ENCODE assay signal across 19 cellular contexts in genomic region chr5:172168311-172168710, GRCh38. TPM values are rescaled to one million over a fixed set of nuclear protein-coding genes. Genes with fewer than 3 reads are reported as not detected.
A peak's percentile ranks its signal among the peaks of the same experiment; 100 is the strongest.
DNase-seq lines count a peak whose midpoint lies in the region; ATAC-seq and TF ChIP-seq lines count a peak whose summit lies in the region.
"Had no signal": no experiment of that assay in that cellular context is flagged by ENCODE, and none has a peak within 500 bp of the region (broad histone marks: within the 10 kb centered on the region; RNA-seq: fewer than 3 reads in every experiment).

No MANE protein-coding gene starts in this region.

- H3K4me1 Mint-ChIP-seq in CD8-positive, alpha-beta T cell (ENCODE audit: low read depth), result peaks cover 80% of the 10 kb centered on the region
- H3K4me1 Mint-ChIP-seq in activated CD8-positive, alpha-beta T cell treated with anti-CD3 and anti-CD28 coated beads for 36 hours (ENCODE audit: low read depth), result peaks cover 75% of the 10 kb centered on the region
- H3K4me1 Mint-ChIP-seq in immature natural killer cell (peaks cover 97 to 100% of the 10 kb centered on the region in 2 donors), progenitor cell of endocrine pancreas (ENCODE audit: low read depth) (peaks cover 7% of the 10 kb centered on the region)

- intact Hi-C loops in CD8-positive, alpha-beta T cell (cut with DNase I, micrococcal nuclease), result no loop called here
- intact Hi-C loops in activated CD8-positive, alpha-beta T cell treated with anti-CD3 and anti-CD28 coated beads for 36 hours (cut with micrococcal nuclease), result no loop called here

- no peak for DNase-seq in CD8-positive, alpha-beta T cell
- no peak for DNase-seq in activated CD8-positive, alpha-beta T cell treated with anti-CD3 and anti-CD28 coated beads for 36 hours
- DNase-seq in immature natural killer cell (no peak), progenitor cell of endocrine pancreas (ENCODE audit: low spot score, unreplicated experiment) (no peak), DMS53 treated with DMSO at 0.1 percent for 48 hours (lab: John Stamatoyannopoulos, UW; ENCODE audit: unreplicated experiment) (no peak)
- DNase-seq: activated CD4-positive, CD25-positive, alpha-beta regulatory T cell; cerebellar nuclear complex; MG63; NCI-H2029 treated with DMSO at 0.1 percent for 48 hours; NCI-H526 treated with DMSO at 0.1 percent for 48 hours; stimulated activated naive CD4-positive, alpha-beta T cell; SW 1271 had no signal

- no peaks in the 10 kb centered on the region for H3K9me3 Mint-ChIP-seq in CD8-positive, alpha-beta T cell
- no peaks in the 10 kb centered on the region for H3K9me3 Mint-ChIP-seq in activated CD8-positive, alpha-beta T cell treated with anti-CD3 and anti-CD28 coated beads for 36 hours
- H3K9me3 Mint-ChIP-seq in immature natural killer cell (no peaks in the 10 kb centered on the region), progenitor cell of endocrine pancreas (ENCODE audit: low read depth) (no peaks in the 10 kb centered on the region)

- peaks cover 10% of the 10 kb centered on the region for H3K36me3 ChIP-seq in CD8-positive, alpha-beta T cell (ENCODE audit: insufficient read depth, low read length)
- H3K36me3 ChIP-seq: MG63 had no signal

- CTCF ChIA-PET in CD8-positive, alpha-beta T cell (lab: Charles Lee), result interaction anchor here (9.4 kb wide), 1 partner anchor 18 kb away, joined by 179 read pairs; the partner anchor contains the start of gene STK10
- CTCF ChIA-PET in activated CD8-positive, alpha-beta T cell treated with anti-CD3 and anti-CD28 coated beads for 36 hours (lab: Charles Lee), result no interaction called here

- peaks cover 95% of the 10 kb centered on the region for H3K4me1 ChIP-seq in CD8-positive, alpha-beta T cell (ENCODE audit: insufficient read depth, low read length)

- no peak for TF ChIP-seq CTCF in CD8-positive, alpha-beta T cell (IDR thresholded peaks at IDR 0.05)
- TF ChIP-seq CTCF in activated CD8-positive, alpha-beta T cell treated with anti-CD3 and anti-CD28 coated beads for 36 hours (IDR thresholded peaks at IDR 0.05), result no peak
- no peak for TF ChIP-seq CTCF in progenitor cell of endocrine pancreas (IDR thresholded peaks at IDR 0.05; ENCODE audit: unreplicated experiment)

- peak overlapping the region; percentile 85 for H3K27ac Mint-ChIP-seq in CD8-positive, alpha-beta T cell
- peak overlapping the region; percentile 84 for H3K27ac Mint-ChIP-seq in activated CD8-positive, alpha-beta T cell treated with anti-CD3 and anti-CD28 coated beads for 36 hours
- H3K27ac Mint-ChIP-seq in immature natural killer cell (peak overlapping the region; percentile 99 to 100 (median 100)), progenitor cell of endocrine pancreas (peak overlapping the region; percentile 20)

- no peak for ATAC-seq in CD8-positive, alpha-beta T cell
- no peak for ATAC-seq in activated CD8-positive, alpha-beta T cell treated with anti-CD3 and anti-CD28 coated beads for 36 hours
- ATAC-seq in GM18870 (IDR thresholded peaks at IDR 0.05; ENCODE audit: unreplicated experiment) (no peak), GM18519 (IDR thresholded peaks at IDR 0.05; ENCODE audit: low FRiP score, unreplicated experiment) (no peak), HG03139 (IDR thresholded peaks at IDR 0.05; ENCODE audit: unreplicated experiment) (no peak)

- no peak overlapping the region for H3K4me3 ChIP-seq in CD8-positive, alpha-beta T cell (ENCODE audit: low read depth, low read length)
- H3K4me3 ChIP-seq: MG63 had no signal

- H3K9me3 ChIP-seq in CD8-positive, alpha-beta T cell (ENCODE audit: low read length), result no peaks in the 10 kb centered on the region
- H3K9me3 ChIP-seq: MG63 had no signal

- peak overlapping the region; percentile 16 for H3K4me3 Mint-ChIP-seq in CD8-positive, alpha-beta T cell
- H3K4me3 Mint-ChIP-seq in activated CD8-positive, alpha-beta T cell treated with anti-CD3 and anti-CD28 coated beads for 36 hours, result no peak overlapping the region
- H3K4me3 Mint-ChIP-seq in immature natural killer cell (peak overlapping the region; percentile 60 to 94 (median 71)), progenitor cell of endocrine pancreas (ENCODE audit: low read depth) (no peak overlapping the region)

- H3K27me3 Mint-ChIP-seq in CD8-positive, alpha-beta T cell (ENCODE audit: low read depth), result no peaks in the 10 kb centered on the region
- H3K27me3 Mint-ChIP-seq in activated CD8-positive, alpha-beta T cell treated with anti-CD3 and anti-CD28 coated beads for 36 hours, result no peaks in the 10 kb centered on the region
- H3K27me3 Mint-ChIP-seq in immature natural killer cell (ENCODE audit: low read depth in 3 of 3) (peaks cover 1 to 5% (median 2%) of the 10 kb centered on the region in 3 donors), progenitor cell of endocrine pancreas (no peaks in the 10 kb centered on the region)

- no peak overlapping the region for H3K27ac ChIP-seq in CD8-positive, alpha-beta T cell (ENCODE audit: low read depth, low read length)

- peaks cover 54% of the 10 kb centered on the region for H3K36me3 Mint-ChIP-seq in CD8-positive, alpha-beta T cell
- peaks cover 42% of the 10 kb centered on the region for H3K36me3 Mint-ChIP-seq in activated CD8-positive, alpha-beta T cell treated with anti-CD3 and anti-CD28 coated beads for 36 hours (ENCODE audit: low read depth)
- peaks cover 0 to 5% (median 5%) of the 10 kb centered on the region in 3 donors for H3K36me3 Mint-ChIP-seq in immature natural killer cell
- no peaks in the 10 kb centered on the region for H3K36me3 Mint-ChIP-seq in progenitor cell of endocrine pancreas (ENCODE audit: insufficient read depth)

- H3K27me3 ChIP-seq in CD8-positive, alpha-beta T cell (ENCODE audit: insufficient read depth, low read length), result no peaks in the 10 kb centered on the region
- H3K27me3 ChIP-seq: MG63 had no signal

- POLR2A ChIA-PET in CD8-positive, alpha-beta T cell (lab: Charles Lee), result interaction anchor here (0.6 to 9.0 kb wide), 2 partner anchors 18 to 120 kb away, joined by 3 to 292 read pairs; partner anchors contain the start of gene STK10
- POLR2A ChIA-PET in activated CD8-positive, alpha-beta T cell treated with anti-CD3 and anti-CD28 coated beads for 36 hours (lab: Charles Lee), result interaction anchor here (0.6 to 1.1 kb wide), 2 partner anchors 26 to 36 kb away, joined by 3 to 4 read pairs; no protein-coding TSS in a partner anchor

RNA-seq across cellular contexts. Expression of gene STK10, which starts 19.7 kb away (rescaled TPM):
- total RNA-seq in CD8-positive, alpha-beta T cell, result 100 to 1,000 TPM; 172 to 182 TPM
- 100 to 1,000 TPM; 142 to 143 TPM for total RNA-seq in activated CD8-positive, alpha-beta T cell treated with anti-CD3 and anti-CD28 coated beads for 36 hours
- polyA plus RNA-seq in immature natural killer cell, result 100 to 1,000 TPM in 1 of 3 donors, 10 to 100 TPM in 2; 24.8 to 274 (median 54.9) TPM
- total RNA-seq in progenitor cell of endocrine pancreas, result 18.1 and 18.3 TPM in 2 replicates

RNA-seq across cellular contexts. Expression of gene EFCAB9, which starts 25.7 kb away (rescaled TPM):
- not detected for total RNA-seq in CD8-positive, alpha-beta T cell
- total RNA-seq in activated CD8-positive, alpha-beta T cell treated with anti-CD3 and anti-CD28 coated beads for 36 hours, result not detected
- polyA plus RNA-seq in immature natural killer cell, result not detected
- total RNA-seq in progenitor cell of endocrine pancreas, result not detected in 2 replicates
- total RNA-seq: endothelial cell of umbilical vein, glomerular endothelial cell had no signal
- polyA plus RNA-seq: adipose tissue, endothelial cell of umbilical vein, keratinocyte had no signal

Comparison
In these comparisons a context has a peak if more than half of its experiments do, and no peak if none do; other contexts are left out.
1. H3K27ac Mint-ChIP-seq: peak in every context shown above with its lines; median percentile 100 in immature natural killer cell; 85 in CD8-positive, alpha-beta T cell; 84 in activated CD8-positive, alpha-beta T cell treated with anti-CD3 and anti-CD28 coated beads for 36 hours; 20 in progenitor cell of endocrine pancreas.
2. H3K4me3 Mint-ChIP-seq: peak in CD8-positive, alpha-beta T cell (single experiment) and immature natural killer cell (5 of 5); none in activated CD8-positive, alpha-beta T cell treated with anti-CD3 and anti-CD28 coated beads for 36 hours (single experiment) and progenitor cell of endocrine pancreas (single experiment).